Comparison of ENCODE assay signal across 24 cellular contexts in genomic region chr10:5738427-5738826, GRCh38. TPM values are rescaled to one million over a fixed set of nuclear protein-coding genes. Genes with fewer than 3 reads are reported as not detected.
DNase-seq lines count a peak whose midpoint lies in the region; ATAC-seq, FAIRE-seq and TF ChIP-seq lines count a peak whose summit lies in the region.
"Had no signal": no experiment of that assay in that cellular context is flagged by ENCODE, and none has a peak within 500 bp of the region (broad histone marks: within the 10 kb centered on the region; RNA-seq: fewer than 3 reads in every experiment).

No MANE protein-coding gene starts in this region.

- H3K4me1 Mint-ChIP-seq in CD4-positive, alpha-beta T cell (ENCODE audit: low read depth), result peaks cover 18% of the 10 kb centered on the region
- peaks cover 7% of the 10 kb centered on the region for H3K4me1 Mint-ChIP-seq in activated CD4-positive, alpha-beta T cell treated with anti-CD3 and anti-CD28 coated beads, Interleukin-2, amount 10 ng/mL, durations not matched to agents 24 days and 14 days
- H3K4me1 Mint-ChIP-seq: CD14-positive monocyte had no signal

- H3K27me3 ChIP-seq in CD4-positive, alpha-beta T cell (ENCODE audit: control insufficient read depth, insufficient read depth, low read length), result no peaks in the 10 kb centered on the region
- no peaks in the 10 kb centered on the region for H3K27me3 ChIP-seq in bronchial epithelial cell (ENCODE audit: control insufficient read depth, insufficient read depth, low read length)
- H3K27me3 ChIP-seq in tibial nerve, result no peaks in the 10 kb centered on the region
- H3K27me3 ChIP-seq: BE2C; BLaER1 treated with 17β-estradiol and CSF1 and Interleukin-3, amounts not matched to agents 10 nM and 100 nM had no signal

- no peaks in the 10 kb centered on the region for H3K9me3 ChIP-seq in CD4-positive, alpha-beta T cell (ENCODE audit: control insufficient read depth, low read length)
- H3K9me3 ChIP-seq in tibial nerve, result no peaks in the 10 kb centered on the region
- H3K9me3 ChIP-seq: A549; BE2C; BLaER1 treated with 17β-estradiol and CSF1 and Interleukin-3, amounts not matched to agents 10 nM and 100 nM; Caco-2 had no signal

- H3K4me1 ChIP-seq in tibial nerve, result no peaks in the 10 kb centered on the region
- H3K4me1 ChIP-seq: A549, BE2C, Caco-2 had no signal

- H3K4me3 ChIP-seq in bronchial epithelial cell (ENCODE audit: low read depth, low read length) (no peak overlapping the region), tibial nerve (no peak overlapping the region)
- H3K4me3 ChIP-seq: A549; BLaER1 treated with 17β-estradiol and CSF1 and Interleukin-3, amounts not matched to agents 10 nM and 100 nM; GM23248 had no signal

- peak; percentile 67 for FAIRE-seq in GM12892 (lab: Jason Lieb, UNC)
- FAIRE-seq in bronchial epithelial cell (lab: Jason Lieb, UNC), result no peak
- FAIRE-seq: A549, G401.6, GM19239, H1 had no signal

- TF ChIP-seq POLR2A in GM12892 (IDR thresholded peaks at IDR 0.05; ENCODE audit: low read depth, low read length) (no peak), tibial nerve (IDR thresholded peaks at IDR 0.05) (no peak)

- peaks cover 12% of the 10 kb centered on the region for H3K36me3 ChIP-seq in bronchial epithelial cell (ENCODE audit: control insufficient read depth, insufficient read depth, low read length)
- H3K36me3 ChIP-seq in tibial nerve, result peaks cover 0 to 45% (median 0%) of the 10 kb centered on the region in 3 donors

- no peak for DNase-seq in CD4-positive, alpha-beta T cell
- DNase-seq in GM12892 (ENCODE audit: insufficient read length) (no peak), bronchial epithelial cell (ENCODE audit: low read depth) (peak; percentile 8), kidney tubule cell (ENCODE audit: low spot score) (peak; percentile 16), NCI-H1105 (lab: John Stamatoyannopoulos, UW) (no peak), tibial nerve (ENCODE audit: low spot score in 2 of 2) (no peak)
- no peak for DNase-seq in activated CD4-positive, alpha-beta T cell treated with anti-CD3 and anti-CD28 coated beads, Interleukin-2, amount 10 ng/mL, durations not matched to agents 24 days and 14 days
- DNase-seq: 8988T; ACHN; AML-193; BE2C; Caco-2; CD4-positive, alpha-beta memory T cell; DMS153; DND-41; GM23248; H7; HCEC 1CT had no signal

- POLR2A ChIA-PET in CD4-positive, alpha-beta T cell (lab: Charles Lee), result no interaction called here

- ATAC-seq in CD4-positive, alpha-beta T cell (ENCODE audit: poor library complexity), result no peak
- ATAC-seq: A549 had no signal

- WGBS in tibial nerve, 2 donors, result 69 to 77% methylated on average over 2 of the region's 2 CpGs

- no peaks in the 10 kb centered on the region for H3K9me3 Mint-ChIP-seq in CD4-positive, alpha-beta T cell
- no peaks in the 10 kb centered on the region for H3K9me3 Mint-ChIP-seq in activated CD4-positive, alpha-beta T cell treated with anti-CD3 and anti-CD28 coated beads, Interleukin-2, amount 10 ng/mL, durations not matched to agents 24 days and 14 days
- H3K9me3 Mint-ChIP-seq: CD14-positive monocyte; CD4-positive, alpha-beta memory T cell had no signal

- peaks cover 83% of the 10 kb centered on the region for H3K36me3 Mint-ChIP-seq in CD4-positive, alpha-beta T cell (ENCODE audit: low read depth)
- H3K36me3 Mint-ChIP-seq in activated CD4-positive, alpha-beta T cell treated with anti-CD3 and anti-CD28 coated beads, Interleukin-2, amount 10 ng/mL, durations not matched to agents 24 days and 14 days (ENCODE audit: low read depth), result peaks cover 44% of the 10 kb centered on the region

- no peak for TF ChIP-seq EP300 in tibial nerve (IDR thresholded peaks at IDR 0.05)

- no peak for TF ChIP-seq CTCF in CD4-positive, alpha-beta T cell (IDR thresholded peaks at IDR 0.05)
- TF ChIP-seq CTCF in bronchial epithelial cell (IDR thresholded peaks at IDR 0.05; ENCODE audit: insufficient read depth, low read length, severe bottlenecking) (no peak), tibial nerve (IDR thresholded peaks at IDR 0.05) (no peak)

- no peak overlapping the region for H3K4me3 Mint-ChIP-seq in CD4-positive, alpha-beta T cell
- H3K4me3 Mint-ChIP-seq in activated CD4-positive, alpha-beta T cell treated with anti-CD3 and anti-CD28 coated beads, Interleukin-2, amount 10 ng/mL, durations not matched to agents 24 days and 14 days, result no peak overlapping the region
- H3K4me3 Mint-ChIP-seq: CD14-positive monocyte; CD4-positive, alpha-beta memory T cell had no signal

- no peak overlapping the region for H3K27ac ChIP-seq in CD4-positive, alpha-beta T cell (ENCODE audit: low read depth, low read length)
- H3K27ac ChIP-seq in tibial nerve, result no peak overlapping the region
- H3K27ac ChIP-seq: A549; BLaER1 treated with 17β-estradiol and CSF1 and Interleukin-3, amounts not matched to agents 10 nM and 100 nM; GM23248 had no signal

- CTCF ChIA-PET in CD4-positive, alpha-beta T cell (lab: Charles Lee), result no interaction called here

- no peaks in the 10 kb centered on the region for H3K27me3 Mint-ChIP-seq in CD4-positive, alpha-beta T cell
- no peaks in the 10 kb centered on the region for H3K27me3 Mint-ChIP-seq in activated CD4-positive, alpha-beta T cell treated with anti-CD3 and anti-CD28 coated beads, Interleukin-2, amount 10 ng/mL, durations not matched to agents 24 days and 14 days
- H3K27me3 Mint-ChIP-seq: CD4-positive, alpha-beta memory T cell had no signal

- intact Hi-C loops in CD4-positive, alpha-beta T cell (cut with DNase I, micrococcal nuclease), result no loop called here
- intact Hi-C loops in activated CD4-positive, alpha-beta T cell treated with anti-CD3 and anti-CD28 coated beads, Interleukin-2, amount 10 ng/mL, durations not matched to agents 24 days and 14 days (cut with micrococcal nuclease), result no loop called here

- peak overlapping the region; percentile 53 for H3K27ac Mint-ChIP-seq in CD4-positive, alpha-beta T cell
- H3K27ac Mint-ChIP-seq in activated CD4-positive, alpha-beta T cell treated with anti-CD3 and anti-CD28 coated beads, Interleukin-2, amount 10 ng/mL, durations not matched to agents 24 days and 14 days, result no peak overlapping the region
- H3K27ac Mint-ChIP-seq: CD14-positive monocyte had no signal

RNA-seq across cellular contexts. Expression of gene TASOR2, which starts 53.8 kb away (rescaled TPM):
- total RNA-seq in CD4-positive, alpha-beta T cell, result 10 to 100 TPM; 50.0 to 51.0 TPM
- 23.2 TPM for polyA plus RNA-seq in GM12892 (2012; ENCODE audit: missing spikeins)
- total RNA-seq in bronchial epithelial cell, result 52.1 and 54.8 TPM in 2 replicates
- total RNA-seq in activated CD4-positive, alpha-beta T cell treated with anti-CD3 and anti-CD28 coated beads, Interleukin-2, amount 10 ng/mL, durations not matched to agents 24 days and 14 days, result 78.2 and 92.3 TPM in 2 replicates
- 10 to 100 TPM; 67.3 to 83.7 (median 79.6) TPM for total RNA-seq in tibial nerve

Comparison
In these comparisons a context has a peak if more than half of its experiments do, and no peak if none do; other contexts are left out.
1. DNase-seq: peak in bronchial epithelial cell (single experiment) and kidney tubule cell (single experiment); none in CD4-positive, alpha-beta T cell (0 of 10), GM12892 (single experiment), activated CD4-positive, alpha-beta T cell treated with anti-CD3 and anti-CD28 coated beads, Interleukin-2, amount 10 ng/mL, durations not matched to agents 24 days and 14 days (single experiment), NCI-H1105 (single experiment) and tibial nerve (0 of 2).